Comparison of ENCODE assay signal across 17 cellular contexts in the genomic region with DNA sequence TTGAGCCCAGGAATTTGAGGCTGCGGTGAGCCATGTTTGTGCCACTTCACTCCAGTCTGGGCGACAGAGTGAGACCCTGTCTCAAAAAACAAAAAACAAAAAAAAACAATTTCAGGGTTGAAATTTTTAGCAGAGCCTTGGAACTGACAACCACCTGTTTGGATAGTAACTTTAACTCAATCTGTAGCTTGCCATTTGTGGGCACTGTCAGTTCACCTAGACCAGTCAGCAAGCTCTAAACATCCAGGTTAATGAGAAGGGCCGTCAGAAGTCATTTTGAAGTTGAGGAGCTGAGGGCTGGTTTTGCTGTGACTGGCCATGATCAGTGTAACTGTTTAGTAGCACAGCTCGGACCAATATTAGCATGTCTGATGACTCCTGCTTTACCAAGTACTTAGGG. TPM values are rescaled to one million over a fixed set of nuclear protein-coding genes. Genes with fewer than 3 reads are reported as not detected.
DNase-seq lines count a peak whose midpoint lies in the region; ATAC-seq and TF ChIP-seq lines count a peak whose summit lies in the region.
"Had no signal": no experiment of that assay in that cellular context is flagged by ENCODE, and none has a peak within 500 bp of the region (broad histone marks: within the 10 kb centered on the region; RNA-seq: fewer than 3 reads in every experiment).

No MANE protein-coding gene starts in this region.

- H3K36me3 ChIP-seq in KMS-11 (ENCODE audit: insufficient read depth) (no peaks in the 10 kb centered on the region), psoas muscle (ENCODE audit: insufficient read depth in 1 of 2, low read depth in 1 of 2) (no peaks in the 10 kb centered on the region), aorta (ENCODE audit: control insufficient read depth in 1 of 2, insufficient read depth in 2 of 2, low read length in 1 of 2) (no peaks in the 10 kb centered on the region)
- H3K36me3 ChIP-seq: upper lobe of left lung had no signal

- H3K9me3 Mint-ChIP-seq in activated T-cell treated with anti-CD3 and anti-CD28 coated beads, Interleukin-2, amount 50 U/mL, for 24 hours, result no peaks in the 10 kb centered on the region
- H3K9me3 Mint-ChIP-seq in activated naive CD8-positive, alpha-beta T cell treated with anti-CD3 and anti-CD28 coated beads, Interleukin-2, amount 50 U/mL, for 24 hours, result no peaks in the 10 kb centered on the region
- H3K9me3 Mint-ChIP-seq: stimulated activated naive CD8-positive, alpha-beta T cell treated with anti-CD3 and anti-CD28 coated beads, Interleukin-15, Interleukin-2, amounts not matched to agents 100 ng/mL and 50 ng/mL, for 24 hours had no signal

- no peak for ATAC-seq in activated naive CD8-positive, alpha-beta T cell treated with anti-CD3 and anti-CD28 coated beads, Interleukin-2, amount 50 U/mL, for 24 hours
- ATAC-seq in psoas muscle (peak in 1 of 4 donors; percentile 33), aorta (ENCODE audit: low FRiP score) (no peak)
- ATAC-seq: HCT116 had no signal

- H3K27me3 ChIP-seq in KMS-11 (ENCODE audit: insufficient read depth, low read depth), result no peaks in the 10 kb centered on the region
- H3K27me3 ChIP-seq in psoas muscle (ENCODE audit: insufficient read depth in 3 of 3, low read length in 2 of 3), result no peaks in the 10 kb centered on the region
- no peaks in the 10 kb centered on the region for H3K27me3 ChIP-seq in aorta (ENCODE audit: control insufficient read depth in 1 of 2, insufficient read depth in 2 of 2, low read length in 1 of 2)
- H3K27me3 ChIP-seq: hepatocyte, upper lobe of left lung had no signal

- H3K36me3 Mint-ChIP-seq in activated T-cell treated with anti-CD3 and anti-CD28 coated beads, Interleukin-2, amount 50 U/mL, for 24 hours (ENCODE audit: low read depth), result peaks cover 45% of the 10 kb centered on the region
- peaks cover 19% of the 10 kb centered on the region for H3K36me3 Mint-ChIP-seq in activated naive CD8-positive, alpha-beta T cell treated with anti-CD3 and anti-CD28 coated beads, Interleukin-2, amount 50 U/mL, for 24 hours (ENCODE audit: low read depth)

- no peak overlapping the region for H3K4me3 Mint-ChIP-seq in activated T-cell treated with anti-CD3 and anti-CD28 coated beads, Interleukin-2, amount 50 U/mL, for 24 hours
- H3K4me3 Mint-ChIP-seq in activated naive CD8-positive, alpha-beta T cell treated with anti-CD3 and anti-CD28 coated beads, Interleukin-2, amount 50 U/mL, for 24 hours, result no peak overlapping the region
- H3K4me3 Mint-ChIP-seq: stimulated activated naive CD8-positive, alpha-beta T cell treated with anti-CD3 and anti-CD28 coated beads, Interleukin-15, Interleukin-2, amounts not matched to agents 100 ng/mL and 50 ng/mL, for 24 hours had no signal

- TF ChIP-seq CTCF in KMS-11 (conservative IDR thresholded peaks at IDR 0.05; ENCODE audit: low read depth, low read length) (no peak), psoas muscle (IDR thresholded peaks at IDR 0.05) (no peak)

- no peak overlapping the region for H3K9ac ChIP-seq in KMS-11

- WGBS in psoas muscle, 3 donors, result 51 to 77% (median 63%) methylated on average over 4 of the region's 4 CpGs
- 85% methylated on average over 4 of the region's 4 CpGs for WGBS in aorta, 2 donors

- no peak overlapping the region for H2AFZ ChIP-seq in KMS-11 (ENCODE audit: low read depth)
- H2AFZ ChIP-seq: hepatocyte had no signal

- no peaks in the 10 kb centered on the region for H3K9me3 ChIP-seq in psoas muscle
- H3K9me3 ChIP-seq in aorta (ENCODE audit: control insufficient read depth, low read length), result no peaks in the 10 kb centered on the region
- H3K9me3 ChIP-seq: upper lobe of left lung had no signal

- H3K27ac ChIP-seq in KMS-11, result peak overlapping the region; percentile 29; the same call in 1 of the 2 replicates
- peak overlapping the region; percentile 37 for H3K27ac ChIP-seq in psoas muscle
- no peak overlapping the region for H3K27ac ChIP-seq in aorta (ENCODE audit: low read depth in 1 of 2, low read length in 2 of 2)
- H3K27ac ChIP-seq: hepatocyte had no signal

- H3K4me1 Mint-ChIP-seq in activated T-cell treated with anti-CD3 and anti-CD28 coated beads, Interleukin-2, amount 50 U/mL, for 24 hours (ENCODE audit: low read depth), result peaks cover 89% of the 10 kb centered on the region
- H3K4me1 Mint-ChIP-seq in activated naive CD8-positive, alpha-beta T cell treated with anti-CD3 and anti-CD28 coated beads, Interleukin-2, amount 50 U/mL, for 24 hours, result peaks cover 92% of the 10 kb centered on the region

- peaks cover 100% of the 10 kb centered on the region for H3K79me2 ChIP-seq in KMS-11 (ENCODE audit: insufficient read depth, low read depth)

- peaks cover 41% of the 10 kb centered on the region; the same call in 1 of the 2 replicates for H4K20me1 ChIP-seq in KMS-11 (ENCODE audit: insufficient read depth)

- intact Hi-C loops in psoas muscle (cut with DNase I) (no loop called here), aorta (cut with DNase I) (no loop called here)

- no peak overlapping the region for H3K4me3 ChIP-seq in KMS-11 (IDR thresholded peaks at IDR 0.05; ENCODE audit: insufficient read depth, low read depth, low read length)
- no peak overlapping the region for H3K4me3 ChIP-seq in psoas muscle
- H3K4me3 ChIP-seq in aorta (ENCODE audit: low read length in 2 of 2), result no peak overlapping the region
- H3K4me3 ChIP-seq: hepatocyte, upper lobe of left lung had no signal

- DNase-seq in activated T-cell treated with anti-CD3 and anti-CD28 coated beads, Interleukin-2, amount 50 U/mL, for 24 hours, result peak; percentile 5
- no peak for DNase-seq in activated T-cell treated with anti-CD3 and anti-CD28 coated beads, Interleukin-2, amount 50 U/mL, for 48 hours
- DNase-seq in activated naive CD8-positive, alpha-beta T cell treated with anti-CD3 and anti-CD28 coated beads, Interleukin-2, amount 50 U/mL, for 24 hours, result no peak
- DNase-seq in psoas muscle (no peak), DMS79 treated with DMSO at 0.1 percent for 48 hours (lab: John Stamatoyannopoulos, UW) (no peak), aorta (no peak), HT-29 (ENCODE audit: low spot score) (no peak)
- DNase-seq: activated T-cell treated with anti-CD3 and anti-CD28 coated beads for 4 hours; central memory CD4-positive, alpha-beta T cell; kidney; NCI-H146; NCI-H2227 treated with DMSO at 0.1 percent for 48 hours; upper lobe of left lung had no signal

- H3K27me3 Mint-ChIP-seq in activated T-cell treated with anti-CD3 and anti-CD28 coated beads, Interleukin-2, amount 50 U/mL, for 24 hours, result no peaks in the 10 kb centered on the region
- no peaks in the 10 kb centered on the region for H3K27me3 Mint-ChIP-seq in activated naive CD8-positive, alpha-beta T cell treated with anti-CD3 and anti-CD28 coated beads, Interleukin-2, amount 50 U/mL, for 24 hours
- H3K27me3 Mint-ChIP-seq: stimulated activated naive CD8-positive, alpha-beta T cell treated with anti-CD3 and anti-CD28 coated beads, Interleukin-15, Interleukin-2, amounts not matched to agents 100 ng/mL and 50 ng/mL, for 24 hours had no signal

- peak overlapping the region; percentile 84 for H3K27ac Mint-ChIP-seq in activated T-cell treated with anti-CD3 and anti-CD28 coated beads, Interleukin-2, amount 50 U/mL, for 24 hours
- H3K27ac Mint-ChIP-seq in activated naive CD8-positive, alpha-beta T cell treated with anti-CD3 and anti-CD28 coated beads, Interleukin-2, amount 50 U/mL, for 24 hours, result peak overlapping the region; percentile 40

- H3K4me2 ChIP-seq in KMS-11, result no peak overlapping the region
- H3K4me2 ChIP-seq: hepatocyte had no signal

- H3K4me1 ChIP-seq in KMS-11 (ENCODE audit: low read depth, poor library complexity, severe bottlenecking), result peaks cover 64% of the 10 kb centered on the region
- H3K4me1 ChIP-seq in psoas muscle, result peaks cover 68% of the 10 kb centered on the region
- H3K4me1 ChIP-seq in aorta (ENCODE audit: control insufficient read depth in 1 of 2, insufficient read depth in 2 of 2, low read length in 2 of 2), result peaks cover 0 to 2% of the 10 kb centered on the region in 2 donors

RNA-seq across cellular contexts. Expression of a gene that starts 8.4 kb away (rescaled TPM):
- total RNA-seq in psoas muscle (10 to 100 TPM; 13.3 to 22.2 (median 20.4) TPM), aorta (10 to 100 TPM; 30.3 to 41.5 TPM)
- polyA plus RNA-seq in psoas muscle (10 to 100 TPM in 1 of 3 donors, 1 to 10 TPM in 2; 6.4 to 21.4 (median 8.5) TPM), aorta (10 to 100 TPM in 1 of 2 donors, 1 to 10 TPM in 1; 3.5 to 10.6 TPM)
- total RNA-seq in HT-29 (2014; rRNA removed; shearing (Covaris generic)), result 16.6 and 19.0 TPM in 2 replicates

Comparison
In these comparisons a context has a peak if more than half of its experiments do, and no peak if none do; other contexts are left out.
1. H3K27ac ChIP-seq: peak in KMS-11 (single experiment) and psoas muscle (single experiment); none in aorta (0 of 2).